In genomic region chr1:31004231-31004621, GRCh38 we compare ENCODE assay signal across 20 cellular contexts.
A peak's percentile ranks its signal among the peaks of the same experiment; 100 is the strongest.
DNase-seq lines count a peak whose midpoint lies in the region; ATAC-seq and TF ChIP-seq lines count a peak whose summit lies in the region.
"Had no signal": no experiment of that assay in that cellular context is flagged by ENCODE, and none has a peak within 500 bp of the region (broad histone marks: within the 10 kb centered on the region; RNA-seq: fewer than 3 reads in every experiment).

No MANE protein-coding gene starts in this region.

- CTCF ChIA-PET in activated CD8-positive, alpha-beta memory T cell treated with anti-CD3 and anti-CD28 coated beads, Interleukin-2, amount 10 ng/mL, durations not matched to agents 7 days and 5 days (lab: Charles Lee): no interaction called here

- peaks cover 3% of the 10 kb centered on the region for H3K79me1 ChIP-seq in neuronal stem cell (ENCODE audit: low read depth, low read length)

- DNase-seq in activated CD8-positive, alpha-beta memory T cell treated with anti-CD3 and anti-CD28 coated beads, Interleukin-2, amount 10 ng/mL, durations not matched to agents 7 days and 5 days: no peak
- no peak for DNase-seq in activated CD8-positive, alpha-beta memory T cell treated with anti-CD3 and anti-CD28 coated beads, Interleukin-2, amount 50 U/mL, for 4 hours
- DNase-seq in hepatocyte (ENCODE audit: low spot score) (no peak), renal cortical epithelial cell (ENCODE audit: low read depth) (peak; percentile 86), SK-N-DZ (ENCODE audit: low spot score) (no peak), neuronal stem cell (ENCODE audit: low spot score) (no peak), MM.1S (no peak)
- DNase-seq: activated naive CD4-positive, alpha-beta T cell treated with anti-CD3 and anti-CD28 coated beads for 36 hours; C1 segment of cervical spinal cord; DMS 273 treated with DMSO at 0.1 percent for 48 hours; effector memory CD4-positive, alpha-beta T cell; naive thymus-derived CD4-positive, alpha-beta T cell; NCI-H1048; NCI-H2029 treated with DMSO at 0.1 percent for 48 hours; NCI-H510A treated with DMSO at 0.1 percent for 48 hours; RPMI8226; stimulated activated CD4-positive, alpha-beta T cell treated with anti-CD3 and anti-CD28 coated beads, Interleukin-4, amount 100 ng/mL, for 24 hours had no signal

- peak overlapping the region; percentile 23 for H3K4me2 ChIP-seq in hepatocyte
- no peak overlapping the region for H3K4me2 ChIP-seq in neuronal stem cell (ENCODE audit: insufficient read depth, low read length, poor library complexity, severe bottlenecking)
- no peak overlapping the region for H3K4me2 ChIP-seq in MM.1S (ENCODE audit: low read depth, low read length)
- H3K4me2 ChIP-seq: KMS-11 had no signal

- H3K36me3 ChIP-seq in hepatocyte (replicated peaks; ENCODE audit: insufficient read depth, low read depth) (no peaks in the 10 kb centered on the region), neuronal stem cell (replicated peaks in 1 of 2; ENCODE audit: control insufficient read depth in 2 of 2, insufficient read depth in 2 of 2, low read length in 2 of 2) (peaks cover 16 to 93% of the 10 kb centered on the region in 2 donors), MM.1S (replicated peaks; ENCODE audit: insufficient read depth, low read length) (peaks cover 6% of the 10 kb centered on the region)

- H3K4me3 Mint-ChIP-seq in activated CD8-positive, alpha-beta memory T cell treated with anti-CD3 and anti-CD28 coated beads, Interleukin-2, amount 10 ng/mL, durations not matched to agents 7 days and 5 days: no peak overlapping the region
- H3K4me3 Mint-ChIP-seq: activated naive CD4-positive, alpha-beta T cell treated with anti-CD3 and anti-CD28 coated beads for 36 hours; naive thymus-derived CD4-positive, alpha-beta T cell had no signal

- H3K9me2 ChIP-seq in hepatocyte (replicated peaks; ENCODE audit: insufficient read depth) (no peaks in the 10 kb centered on the region), MM.1S (replicated peaks; ENCODE audit: insufficient read depth, low read length) (no peaks in the 10 kb centered on the region)

- H3K27me3 Mint-ChIP-seq in activated CD8-positive, alpha-beta memory T cell treated with anti-CD3 and anti-CD28 coated beads, Interleukin-2, amount 10 ng/mL, durations not matched to agents 7 days and 5 days: no peaks in the 10 kb centered on the region
- H3K27me3 Mint-ChIP-seq: naive thymus-derived CD4-positive, alpha-beta T cell had no signal

- peaks cover 59% of the 10 kb centered on the region for H3K36me3 Mint-ChIP-seq in activated CD8-positive, alpha-beta memory T cell treated with anti-CD3 and anti-CD28 coated beads, Interleukin-2, amount 10 ng/mL, durations not matched to agents 7 days and 5 days

- no peak overlapping the region for H2AK5ac ChIP-seq in neuronal stem cell (ENCODE audit: low read depth, low read length)

- H2AFZ ChIP-seq in hepatocyte (no peak overlapping the region), neuronal stem cell (ENCODE audit: low read length) (no peak overlapping the region), MM.1S (ENCODE audit: low read length) (no peak overlapping the region)

- no peak overlapping the region for H2BK12ac ChIP-seq in neuronal stem cell (ENCODE audit: low read length)

- no peak overlapping the region for H3K9ac ChIP-seq in neuronal stem cell (ENCODE audit: low read depth, low read length, poor library complexity)
- H3K9ac ChIP-seq in MM.1S (ENCODE audit: low read length): no peak overlapping the region
- H3K9ac ChIP-seq: KMS-11 had no signal

- H3K23ac ChIP-seq in neuronal stem cell (ENCODE audit: low read depth, low read length, poor library complexity): no peak overlapping the region

- peaks cover 64% of the 10 kb centered on the region for H3K4me1 ChIP-seq in hepatocyte (ENCODE audit: insufficient read depth)
- no peaks in the 10 kb centered on the region for H3K4me1 ChIP-seq in neuronal stem cell (ENCODE audit: control insufficient read depth in 2 of 2, insufficient read depth in 1 of 2, low read depth in 1 of 2, low read length in 2 of 2)
- no peaks in the 10 kb centered on the region for H3K4me1 ChIP-seq in MM.1S (ENCODE audit: low read length)

- peak overlapping the region; percentile 58 for H3K27ac ChIP-seq in hepatocyte
- no peak overlapping the region for H3K27ac ChIP-seq in neuronal stem cell (replicated peaks; ENCODE audit: low read length)
- no peak overlapping the region for H3K27ac ChIP-seq in MM.1S (ENCODE audit: low read length)
- H3K27ac ChIP-seq: KMS-11 had no signal

- no peak for ATAC-seq in activated CD8-positive, alpha-beta memory T cell treated with anti-CD3 and anti-CD28 coated beads, Interleukin-2, amount 10 ng/mL, durations not matched to agents 7 days and 5 days
- peak; percentile 61 for ATAC-seq in HG03064 (IDR thresholded peaks at IDR 0.05; ENCODE audit: low read depth, unreplicated experiment)
- ATAC-seq: naive thymus-derived CD4-positive, alpha-beta T cell had no signal

- H3K27me3 ChIP-seq in hepatocyte: no peaks in the 10 kb centered on the region
- no peaks in the 10 kb centered on the region for H3K27me3 ChIP-seq in neuronal stem cell (ENCODE audit: control insufficient read depth in 3 of 3, insufficient read depth in 3 of 3, low read depth in 1 of 3, low read length in 3 of 3)
- H3K27me3 ChIP-seq in MM.1S (replicated peaks; ENCODE audit: insufficient read depth, low read length): no peaks in the 10 kb centered on the region

- no peak overlapping the region for H4K91ac ChIP-seq in neuronal stem cell (ENCODE audit: low read depth, low read length, poor library complexity)

- H3F3A ChIP-seq in MM.1S (ENCODE audit: insufficient read depth, low read length): no peaks in the 10 kb centered on the region

- H3K27ac Mint-ChIP-seq in activated CD8-positive, alpha-beta memory T cell treated with anti-CD3 and anti-CD28 coated beads, Interleukin-2, amount 10 ng/mL, durations not matched to agents 7 days and 5 days: peak overlapping the region; percentile 55
- H3K27ac Mint-ChIP-seq: activated naive CD4-positive, alpha-beta T cell treated with anti-CD3 and anti-CD28 coated beads for 36 hours had no signal

- H3K79me2 ChIP-seq in hepatocyte: peaks cover 100% of the 10 kb centered on the region
- H3K79me2 ChIP-seq in MM.1S (ENCODE audit: low read length): peaks cover 93% of the 10 kb centered on the region

- H3K4ac ChIP-seq in neuronal stem cell (ENCODE audit: low read length): no peak overlapping the region

- H3K9me3 ChIP-seq in hepatocyte (ENCODE audit: low read depth) (no peaks in the 10 kb centered on the region), neuronal stem cell (replicated peaks in 1 of 2; ENCODE audit: control insufficient read depth in 2 of 2, insufficient read depth in 1 of 2, low read depth in 1 of 2, low read length in 2 of 2) (no peaks in the 10 kb centered on the region), MM.1S (replicated peaks; ENCODE audit: insufficient read depth, low read length) (no peaks in the 10 kb centered on the region)

- no peak overlapping the region for H3K4me3 ChIP-seq in hepatocyte
- no peak overlapping the region for H3K4me3 ChIP-seq in neuronal stem cell (ENCODE audit: low read length in 2 of 2)
- no peak overlapping the region for H3K4me3 ChIP-seq in MM.1S (ENCODE audit: low read length)
- H3K4me3 ChIP-seq: lung had no signal

- H2BK5ac ChIP-seq in neuronal stem cell (ENCODE audit: low read length): no peak overlapping the region

- H3K18ac ChIP-seq in neuronal stem cell (ENCODE audit: low read length): no peak overlapping the region

- H2BK120ac ChIP-seq in neuronal stem cell (ENCODE audit: low read depth, low read length): no peak overlapping the region

- peaks cover 33% of the 10 kb centered on the region for H3K4me1 Mint-ChIP-seq in activated CD8-positive, alpha-beta memory T cell treated with anti-CD3 and anti-CD28 coated beads, Interleukin-2, amount 10 ng/mL, durations not matched to agents 7 days and 5 days

- H4K20me1 ChIP-seq in hepatocyte (ENCODE audit: insufficient read depth, poor library complexity, severe bottlenecking) (peaks cover 99% of the 10 kb centered on the region), MM.1S (ENCODE audit: insufficient read depth, low read length) (peaks cover 36% of the 10 kb centered on the region)

- no peak for TF ChIP-seq CTCF in hepatocyte (IDR thresholded peaks at IDR 0.05; ENCODE audit: poor library complexity)
- TF ChIP-seq CTCF in MM.1S (IDR thresholded peaks at IDR 0.05; ENCODE audit: low read length): no peak

- H2BK15ac ChIP-seq in neuronal stem cell (ENCODE audit: low read length): no peak overlapping the region

- H4K8ac ChIP-seq in neuronal stem cell (ENCODE audit: low read depth, low read length): no peak overlapping the region

- no peak overlapping the region for H3K14ac ChIP-seq in neuronal stem cell (ENCODE audit: low read length)

- H3K9me3 Mint-ChIP-seq in activated CD8-positive, alpha-beta memory T cell treated with anti-CD3 and anti-CD28 coated beads, Interleukin-2, amount 10 ng/mL, durations not matched to agents 7 days and 5 days (ENCODE audit: low read depth): no peaks in the 10 kb centered on the region
- H3K9me3 Mint-ChIP-seq: activated naive CD4-positive, alpha-beta T cell treated with anti-CD3 and anti-CD28 coated beads for 36 hours; naive thymus-derived CD4-positive, alpha-beta T cell had no signal
